In the genomic region with DNA sequence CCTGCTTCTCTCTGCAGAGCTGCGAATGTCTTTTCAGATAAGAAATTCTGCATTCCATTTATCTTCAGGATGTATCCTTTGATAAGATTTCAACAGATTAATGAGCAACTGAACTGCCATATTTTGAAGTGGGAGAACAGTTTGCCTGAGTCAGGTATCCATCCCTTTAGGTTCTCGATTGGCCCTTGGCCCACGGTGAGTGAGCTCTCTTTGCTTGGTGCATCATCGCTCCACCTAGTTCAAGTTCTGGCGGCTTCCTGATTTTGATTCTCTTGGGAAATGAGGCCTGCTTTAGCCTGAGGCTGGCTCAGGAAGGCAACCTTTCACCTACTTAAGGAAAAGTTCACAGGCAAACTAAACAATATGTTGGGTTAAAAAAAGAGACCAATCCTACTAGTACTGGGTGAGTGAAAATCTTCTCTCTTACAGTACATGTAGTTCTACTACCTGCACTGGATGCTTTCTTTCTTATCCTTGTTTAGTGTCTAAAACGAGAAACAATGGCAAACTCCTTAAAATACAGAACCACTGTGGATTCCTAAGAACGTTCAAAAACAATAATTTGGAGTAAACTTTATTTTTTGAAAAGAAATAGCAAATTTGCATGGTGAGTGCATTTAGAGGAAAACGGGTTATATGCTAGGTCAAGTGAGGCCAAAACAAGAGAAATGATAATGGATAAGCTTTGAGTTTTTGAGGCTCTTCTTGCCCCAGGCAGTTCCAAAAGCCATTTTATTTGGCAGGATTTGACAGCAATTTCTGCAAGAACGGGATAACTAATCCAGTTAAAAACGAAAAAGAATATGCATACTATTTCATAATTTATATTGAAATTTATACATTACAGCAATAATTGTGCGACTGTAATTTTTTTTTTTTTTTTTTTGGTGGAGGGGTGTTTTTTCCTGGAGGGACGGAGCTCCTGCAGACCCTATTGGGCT, we compare ENCODE assay signal across 8 cellular contexts. TPM values are rescaled to one million over a fixed set of nuclear protein-coding genes. Genes with fewer than 3 reads are reported as not detected.
DNase-seq lines count a peak whose midpoint lies in the region; ATAC-seq and TF ChIP-seq lines count a peak whose summit lies in the region.

No MANE protein-coding gene starts in this region.

- DNase-seq in activated T-cell treated with anti-CD3 and anti-CD28 coated beads, Interleukin-2, amount 50 U/mL, for 24 hours: no peak
- DNase-seq in activated T-cell treated with anti-CD3 and anti-CD28 coated beads, Interleukin-2, amount 50 U/mL, for 48 hours: no peak
- DNase-seq in NCI-H748 treated with DMSO at 0.1 percent for 48 hours (lab: John Stamatoyannopoulos, UW): peak; percentile 27
- DNase-seq in right lobe of liver: peak; percentile 65 to 71 (median 70)
- DNase-seq in testis: peak; percentile 39
- no peak for DNase-seq in stimulated activated CD4-positive, alpha-beta T cell treated with anti-CD3 and anti-CD28 coated beads, Interleukin-1b, Interleukin-23, amount 100 ng/mL, for 48 hours

- no peaks in the 10 kb centered on the region for H3K36me3 ChIP-seq in right lobe of liver
- no peaks in the 10 kb centered on the region for H3K36me3 ChIP-seq in testis (ENCODE audit: low read depth, missing control alignments)

- H3K27me3 Mint-ChIP-seq in activated T-cell treated with anti-CD3 and anti-CD28 coated beads, Interleukin-2, amount 50 U/mL, for 24 hours: peaks cover 3% of the 10 kb centered on the region
- no peaks in the 10 kb centered on the region for H3K27me3 Mint-ChIP-seq in dendritic cell treated with granulocyte-macrophage colony-stimulating factor and Interleukin-4, amounts not matched to agents 40 ng/mL and 50 ng/mL, for 4 days

- H3K36me3 Mint-ChIP-seq in activated T-cell treated with anti-CD3 and anti-CD28 coated beads, Interleukin-2, amount 50 U/mL, for 24 hours (ENCODE audit: low read depth): peaks cover 6% of the 10 kb centered on the region
- peaks cover 8% of the 10 kb centered on the region for H3K36me3 Mint-ChIP-seq in dendritic cell treated with granulocyte-macrophage colony-stimulating factor and Interleukin-4, amounts not matched to agents 40 ng/mL and 50 ng/mL, for 4 days (ENCODE audit: low read depth)

- peaks cover 0 to 40% (median 11%) of the 10 kb centered on the region in 4 donors for H3K4me1 ChIP-seq in right lobe of liver
- peaks cover 35% of the 10 kb centered on the region for H3K4me1 ChIP-seq in testis

- H3K4me3 ChIP-seq in right lobe of liver (peak overlapping the region; percentile 87 to 92 (median 89)), testis (peak overlapping the region; percentile 77 to 98)

- ATAC-seq in right lobe of liver (peak; percentile 29 to 63 (median 51)), HG02642 (IDR thresholded peaks at IDR 0.05; ENCODE audit: poor library complexity, unreplicated experiment) (no peak)

- WGBS in right lobe of liver (ENCODE audit: insufficient coverage, low coverage, low lambda C conversion rate, missing lambda C conversion rate): 10% methylated on average over 12 of the region's 12 CpGs
- WGBS in testis, 2 donors: 8 to 11% methylated on average over 12 of the region's 12 CpGs

- H3K9me3 ChIP-seq in right lobe of liver (no peaks in the 10 kb centered on the region), testis (no peaks in the 10 kb centered on the region)

- TF ChIP-seq CTCF in right lobe of liver (IDR thresholded peaks at IDR 0.05) (no peak), testis (IDR thresholded peaks at IDR 0.05) (no peak)

- H3K4me1 Mint-ChIP-seq in activated T-cell treated with anti-CD3 and anti-CD28 coated beads, Interleukin-2, amount 50 U/mL, for 24 hours (ENCODE audit: low read depth): peaks cover 7% of the 10 kb centered on the region
- H3K4me1 Mint-ChIP-seq in dendritic cell treated with granulocyte-macrophage colony-stimulating factor and Interleukin-4, amounts not matched to agents 40 ng/mL and 50 ng/mL, for 4 days (ENCODE audit: low read depth): peaks cover 7% of the 10 kb centered on the region

- no peaks in the 10 kb centered on the region for H3K9me3 Mint-ChIP-seq in activated T-cell treated with anti-CD3 and anti-CD28 coated beads, Interleukin-2, amount 50 U/mL, for 24 hours
- H3K9me3 Mint-ChIP-seq in dendritic cell treated with granulocyte-macrophage colony-stimulating factor and Interleukin-4, amounts not matched to agents 40 ng/mL and 50 ng/mL, for 4 days: no peaks in the 10 kb centered on the region

- H3K27me3 ChIP-seq in right lobe of liver: no peaks in the 10 kb centered on the region
- no peaks in the 10 kb centered on the region for H3K27me3 ChIP-seq in testis

- TF ChIP-seq POLR2A in right lobe of liver (IDR thresholded peaks at IDR 0.05) (no peak), testis (IDR thresholded peaks at IDR 0.05) (no peak)

- H3K27ac ChIP-seq in right lobe of liver (peak overlapping the region; percentile 91 to 98 (median 94)), testis (peak overlapping the region; percentile 73 to 96)

- peak overlapping the region; percentile 76 for H3K4me3 Mint-ChIP-seq in activated T-cell treated with anti-CD3 and anti-CD28 coated beads, Interleukin-2, amount 50 U/mL, for 24 hours
- H3K4me3 Mint-ChIP-seq in dendritic cell treated with granulocyte-macrophage colony-stimulating factor and Interleukin-4, amounts not matched to agents 40 ng/mL and 50 ng/mL, for 4 days: peak overlapping the region; percentile 20

- peak overlapping the region; percentile 73 for H3K27ac Mint-ChIP-seq in activated T-cell treated with anti-CD3 and anti-CD28 coated beads, Interleukin-2, amount 50 U/mL, for 24 hours
- no peak overlapping the region for H3K27ac Mint-ChIP-seq in dendritic cell treated with granulocyte-macrophage colony-stimulating factor and Interleukin-4, amounts not matched to agents 40 ng/mL and 50 ng/mL, for 4 days

- intact Hi-C loops in dendritic cell treated with granulocyte-macrophage colony-stimulating factor and Interleukin-4, amounts not matched to agents 40 ng/mL and 50 ng/mL, for 4 days (cut with micrococcal nuclease): loop anchor here (2.0 to 5.0 kb wide), 3 partner anchors 42 to 151 kb away; no protein-coding TSS in a partner anchor
- intact Hi-C loops in right lobe of liver (cut with DNase I): loop anchor here in 1 of 2 donors (10.0 kb wide), 1 partner anchor 65 kb away; no protein-coding TSS in a partner anchor
- intact Hi-C loops in testis (cut with DNase I; ENCODE audit: low total_unique reads): no loop called here

RNA-seq across cellular contexts. Expression of gene ACSL3, which starts 0.8 kb away (rescaled TPM):
- 10 to 100 TPM; 31.1 to 73.0 (median 49.9) TPM for total RNA-seq in right lobe of liver
- total RNA-seq in testis: 10 to 100 TPM; 87.4 to 96.6 TPM
- polyA plus RNA-seq in testis (ENCODE audit: insufficient read depth, low read depth, low replicate concordance): 66.7 TPM

Comparison
In these comparisons a context has a peak if more than half of its experiments do, and no peak if none do; other contexts are left out.
1. DNase-seq: peak in NCI-H748 treated with DMSO at 0.1 percent for 48 hours (single experiment), right lobe of liver (3 of 3) and testis (single experiment); none in activated T-cell treated with anti-CD3 and anti-CD28 coated beads, Interleukin-2, amount 50 U/mL, for 24 hours (single experiment), activated T-cell treated with anti-CD3 and anti-CD28 coated beads, Interleukin-2, amount 50 U/mL, for 48 hours (0 of 2) and stimulated activated CD4-positive, alpha-beta T cell treated with anti-CD3 and anti-CD28 coated beads, Interleukin-1b, Interleukin-23, amount 100 ng/mL, for 48 hours (single experiment).